ENCODE assay signal across 18 cellular contexts in the genomic region with DNA sequence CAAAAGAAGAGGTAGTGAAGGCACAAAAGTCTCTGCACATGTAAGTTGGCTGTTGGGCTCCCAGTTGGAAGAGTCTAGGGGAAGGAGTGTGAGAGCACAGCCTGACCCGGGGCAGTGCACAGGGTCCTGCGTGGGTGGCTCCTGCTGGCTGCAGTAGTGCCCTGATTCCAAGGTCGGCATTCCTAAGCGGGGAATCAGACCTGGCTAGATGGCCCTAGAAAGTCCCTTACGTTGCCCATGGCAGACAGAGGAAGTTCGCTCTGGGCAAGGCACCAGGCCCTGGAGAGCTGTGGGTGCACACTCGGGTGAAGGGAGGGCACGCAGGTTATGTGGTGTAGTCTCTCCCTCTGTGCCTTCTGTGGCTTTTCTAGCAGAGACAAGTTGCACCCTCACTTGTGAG. TPM values are rescaled to one million over a fixed set of nuclear protein-coding genes. Genes with fewer than 3 reads are reported as not detected.
"Had no signal": no experiment of that assay in that cellular context is flagged by ENCODE, and none has a peak within 500 bp of the region (broad histone marks: within the 10 kb centered on the region; RNA-seq: fewer than 3 reads in every experiment).

No MANE protein-coding gene starts in this region.

- H3K27me3 ChIP-seq: breast epithelium, gastroesophageal sphincter, stomach had no signal

- DNase-seq: activated CD4-positive, alpha-beta T cell treated with anti-CD3 and anti-CD28 coated beads, Interleukin-2, amount 10 ng/mL, durations not matched to agents 24 days and 14 days; activated CD4-positive, CD25-positive, alpha-beta regulatory T cell; activated CD8-positive, alpha-beta T cell treated with anti-CD3 and anti-CD28 coated beads, Interleukin-2, amount 10 ng/mL, durations not matched to agents 7 days and 5 days; activated naive CD4-positive, alpha-beta T cell; activated naive CD8-positive, alpha-beta T cell treated with anti-CD3 and anti-CD28 coated beads, Interleukin-2, amount 10 ng/mL, durations not matched to agents 7 days and 5 days; anterior cingulate cortex; islet precursor cell; stimulated activated CD4-positive, alpha-beta T cell treated with anti-CD3 and anti-CD28 coated beads, Interleukin-1b, Interleukin-23, amount 100 ng/mL, for 48 hours; stomach; SW 1271 had no signal

- H3K27ac ChIP-seq: stomach, thoracic aorta had no signal

- H3K4me3 ChIP-seq: breast epithelium, gastroesophageal sphincter, stomach, thoracic aorta had no signal

- H3K9me3 ChIP-seq: breast epithelium, gastroesophageal sphincter, stomach, thoracic aorta had no signal

- ATAC-seq: activated CD8-positive, alpha-beta T cell treated with anti-CD3 and anti-CD28 coated beads, Interleukin-2, amount 10 ng/mL, durations not matched to agents 7 days and 5 days; gastroesophageal sphincter; sciatic nerve had no signal

- H3K4me1 ChIP-seq: breast epithelium, stomach had no signal

RNA-seq across cellular contexts. Expression of gene SLC5A11, which starts 22.8 kb away (rescaled TPM):
- total RNA-seq: activated CD4-positive, alpha-beta T cell treated with anti-CD3 and anti-CD28 coated beads, Interleukin-2, amount 10 ng/mL, durations not matched to agents 24 days and 14 days; chondrocyte; dermis microvascular lymphatic vessel endothelial cell; epithelial cell of proximal tubule; posterior vena cava; sciatic nerve; stomach had no signal
- polyA plus RNA-seq: stomach had no signal
